Comparison of ENCODE assay signal across 1 cellular context in genomic region chr15:84863480-84864428, GRCh38.
TF ChIP-seq lines count a peak whose summit lies in the region.

No MANE protein-coding gene starts in this region.

TF ChIP-seq in SK-N-SH, 30 proteins besides CTCF, POLR2A, EP300 and RAD21:
- TF ChIP-seq, protein P1, sequence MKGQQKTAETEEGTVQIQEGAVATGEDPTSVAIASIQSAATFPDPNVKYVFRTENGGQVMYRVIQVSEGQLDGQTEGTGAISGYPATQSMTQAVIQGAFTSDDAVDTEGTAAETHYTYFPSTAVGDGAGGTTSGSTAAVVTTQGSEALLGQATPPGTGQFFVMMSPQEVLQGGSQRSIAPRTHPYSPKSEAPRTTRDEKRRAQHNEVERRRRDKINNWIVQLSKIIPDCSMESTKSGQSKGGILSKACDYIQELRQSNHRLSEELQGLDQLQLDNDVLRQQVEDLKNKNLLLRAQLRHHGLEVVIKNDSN (IDR thresholded peaks at IDR 0.05; ENCODE audit: borderline replicate concordance, low read depth) = no peak
- no peak for TF ChIP-seq GATA2 (CRISPR knock-in tag; IDR thresholded peaks at IDR 0.05)
- TF ChIP-seq, protein P2, sequence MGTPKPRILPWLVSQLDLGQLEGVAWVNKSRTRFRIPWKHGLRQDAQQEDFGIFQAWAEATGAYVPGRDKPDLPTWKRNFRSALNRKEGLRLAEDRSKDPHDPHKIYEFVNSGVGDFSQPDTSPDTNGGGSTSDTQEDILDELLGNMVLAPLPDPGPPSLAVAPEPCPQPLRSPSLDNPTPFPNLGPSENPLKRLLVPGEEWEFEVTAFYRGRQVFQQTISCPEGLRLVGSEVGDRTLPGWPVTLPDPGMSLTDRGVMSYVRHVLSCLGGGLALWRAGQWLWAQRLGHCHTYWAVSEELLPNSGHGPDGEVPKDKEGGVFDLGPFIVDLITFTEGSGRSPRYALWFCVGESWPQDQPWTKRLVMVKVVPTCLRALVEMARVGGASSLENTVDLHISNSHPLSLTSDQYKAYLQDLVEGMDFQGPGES (IDR thresholded peaks at IDR 0.05; ENCODE audit: low read depth, low read length) = no peak
- TF ChIP-seq, protein P3, sequence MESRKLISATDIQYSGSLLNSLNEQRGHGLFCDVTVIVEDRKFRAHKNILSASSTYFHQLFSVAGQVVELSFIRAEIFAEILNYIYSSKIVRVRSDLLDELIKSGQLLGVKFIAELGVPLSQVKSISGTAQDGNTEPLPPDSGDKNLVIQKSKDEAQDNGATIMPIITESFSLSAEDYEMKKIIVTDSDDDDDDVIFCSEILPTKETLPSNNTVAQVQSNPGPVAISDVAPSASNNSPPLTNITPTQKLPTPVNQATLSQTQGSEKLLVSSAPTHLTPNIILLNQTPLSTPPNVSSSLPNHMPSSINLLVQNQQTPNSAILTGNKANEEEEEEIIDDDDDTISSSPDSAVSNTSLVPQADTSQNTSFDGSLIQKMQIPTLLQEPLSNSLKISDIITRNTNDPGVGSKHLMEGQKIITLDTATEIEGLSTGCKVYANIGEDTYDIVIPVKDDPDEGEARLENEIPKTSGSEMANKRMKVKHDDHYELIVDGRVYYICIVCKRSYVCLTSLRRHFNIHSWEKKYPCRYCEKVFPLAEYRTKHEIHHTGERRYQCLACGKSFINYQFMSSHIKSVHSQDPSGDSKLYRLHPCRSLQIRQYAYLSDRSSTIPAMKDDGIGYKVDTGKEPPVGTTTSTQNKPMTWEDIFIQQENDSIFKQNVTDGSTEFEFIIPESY (IDR thresholded peaks at IDR 0.05; ENCODE audit: borderline replicate concordance, low read depth) = no peak
